ENCODE assay signal across 9 cellular contexts in the genomic region with DNA sequence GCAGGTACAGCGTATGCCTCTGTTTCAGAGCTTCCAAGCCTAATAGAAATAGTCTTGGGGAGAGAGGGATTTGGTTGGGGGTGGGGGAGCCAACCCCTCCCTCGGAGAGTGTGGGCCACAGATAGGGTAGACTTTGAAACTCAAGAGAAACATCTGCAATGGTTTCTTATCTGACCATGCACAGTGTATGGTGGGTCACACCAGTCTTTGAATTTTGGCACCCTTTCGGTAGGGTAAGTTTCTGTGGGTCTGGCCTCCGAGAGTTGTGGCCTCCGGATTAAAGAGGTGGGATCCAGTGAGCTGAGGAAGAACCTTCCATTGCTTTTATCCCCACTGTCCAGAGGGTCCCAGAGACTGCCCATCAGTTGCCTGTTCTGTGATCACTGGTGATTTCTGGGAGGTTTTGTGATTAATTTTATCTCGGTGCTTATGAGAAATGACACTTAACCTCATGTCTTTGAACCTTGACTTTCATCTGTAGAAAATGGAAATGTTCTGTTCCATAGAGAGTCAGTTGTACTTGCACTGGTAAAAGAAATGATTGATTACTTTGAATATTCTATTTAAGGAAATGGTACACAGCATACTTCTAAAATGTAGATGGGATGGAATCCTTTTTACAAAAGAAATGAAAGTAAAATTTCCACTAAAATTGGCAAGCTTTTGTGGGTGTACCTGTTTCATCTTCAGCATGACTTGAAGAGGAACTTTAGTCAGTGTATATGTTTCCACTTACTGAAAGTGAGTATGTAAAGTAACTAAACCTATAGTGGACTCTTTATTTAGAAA.
A peak's percentile ranks its signal among the peaks of the same experiment; 100 is the strongest.
DNase-seq lines count a peak whose midpoint lies in the region; ATAC-seq and TF ChIP-seq lines count a peak whose summit lies in the region.
"Had no signal": no experiment of that assay in that cellular context is flagged by ENCODE, and none has a peak within 500 bp of the region (broad histone marks: within the 10 kb centered on the region; RNA-seq: fewer than 3 reads in every experiment).

No MANE protein-coding gene starts in this region.

- no peak overlapping the region for H3K4me2 ChIP-seq in PC-3 (ENCODE audit: low read length)

- intact Hi-C loops in CD4-positive, alpha-beta T cell (cut with DNase I, micrococcal nuclease): loop anchor here in 1 of 2 experiments (2.0 to 5.0 kb wide), 2 partner anchors 14 to 38 kb away; no protein-coding TSS in a partner anchor
- intact Hi-C loops in PC-3 (cut with micrococcal nuclease): no loop called here

- peak overlapping the region; percentile 75 for H3K4me3 Mint-ChIP-seq in CD4-positive, alpha-beta T cell
- H3K4me3 Mint-ChIP-seq in activated T-cell treated with anti-CD3 and anti-CD28 coated beads, Interleukin-2, amount 50 U/mL, for 72 hours: peak overlapping the region; percentile 82 to 97

- peak overlapping the region; percentile 91 for H3K27ac Mint-ChIP-seq in CD4-positive, alpha-beta T cell
- peak overlapping the region; percentile 100 for H3K27ac Mint-ChIP-seq in activated T-cell treated with anti-CD3 and anti-CD28 coated beads, Interleukin-2, amount 50 U/mL, for 72 hours

- H3K4me1 ChIP-seq in PC-3 (ENCODE audit: insufficient read depth, low read length): no peaks in the 10 kb centered on the region

- peak overlapping the region; percentile 39 for H3K27ac ChIP-seq in CD4-positive, alpha-beta T cell (ENCODE audit: low read depth, low read length)
- no peak overlapping the region for H3K27ac ChIP-seq in PC-3 (ENCODE audit: low read length)

- H3K4me3 ChIP-seq in H7 (ENCODE audit: insufficient read depth, low read depth, low read length) (no peak overlapping the region), PC-3 (ENCODE audit: low read length) (no peak overlapping the region)

- no peak overlapping the region for H3K9ac ChIP-seq in PC-3 (ENCODE audit: low read length)

- no peak overlapping the region for H2AFZ ChIP-seq in PC-3 (ENCODE audit: low read length)

- H3K27me3 Mint-ChIP-seq in CD4-positive, alpha-beta T cell: no peaks in the 10 kb centered on the region
- no peaks in the 10 kb centered on the region for H3K27me3 Mint-ChIP-seq in activated T-cell treated with anti-CD3 and anti-CD28 coated beads, Interleukin-2, amount 50 U/mL, for 72 hours (ENCODE audit: low read depth)

- ATAC-seq in CD4-positive, alpha-beta T cell (ENCODE audit: poor library complexity): peak; percentile 21
- ATAC-seq in GM19351 (IDR thresholded peaks at IDR 0.05; ENCODE audit: unreplicated experiment) (peak; percentile 66), HG03159 (IDR thresholded peaks at IDR 0.05; ENCODE audit: unreplicated experiment) (peak; percentile 38), PC-3 (no peak)
- peak; percentile 67 to 77 for ATAC-seq in activated T-cell treated with anti-CD3 and anti-CD28 coated beads, Interleukin-2, amount 50 U/mL, for 72 hours (replicated peaks in 1 of 2)
- ATAC-seq: SK-N-SH treated with all-trans-retinoic acid at 6 μM for 48 hours had no signal

- no peaks in the 10 kb centered on the region for H3K79me2 ChIP-seq in PC-3 (ENCODE audit: low read length)

- DNase-seq in CD4-positive, alpha-beta T cell: no peak
- DNase-seq in activated T-cell treated with anti-CD3 and anti-CD28 coated beads, Interleukin-2, amount 50 U/mL, for 72 hours: no peak
- no peak for DNase-seq in H7
- no peak for DNase-seq in Ammon's horn (ENCODE audit: low spot score)
- DNase-seq in GM10266 (ENCODE audit: extremely low spot score): no peak
- DNase-seq in PC-3: no peak

- POLR2A ChIA-PET in CD4-positive, alpha-beta T cell (lab: Charles Lee): interaction anchor here (1.0 to 4.3 kb wide), 4 partner anchors 32 to 99 kb away, joined by 4 to 21 read pairs (median 7); a partner anchor contains a TSS
- POLR2A ChIA-PET in PC-3 (lab: Charles Lee; ENCODE audit: unreplicated experiment): no interaction called here

- TF ChIP-seq CTCF in CD4-positive, alpha-beta T cell (IDR thresholded peaks at IDR 0.05): no peak
- TF ChIP-seq CTCF in GM10266 (IDR thresholded peaks at IDR 0.05; ENCODE audit: control insufficient read depth, insufficient read depth, low read depth, missing control alignments): no peak
- no peak for TF ChIP-seq CTCF in PC-3 (conservative IDR thresholded peaks at IDR 0.05; ENCODE audit: low read depth, low read length)

- no peaks in the 10 kb centered on the region for H3K9me3 Mint-ChIP-seq in CD4-positive, alpha-beta T cell
- H3K9me3 Mint-ChIP-seq in activated T-cell treated with anti-CD3 and anti-CD28 coated beads, Interleukin-2, amount 50 U/mL, for 72 hours: peaks cover 1 to 6% of the 10 kb centered on the region in 2 donors

- CTCF ChIA-PET in CD4-positive, alpha-beta T cell (lab: Charles Lee): no interaction called here
- CTCF ChIA-PET in PC-3 (lab: Charles Lee): no interaction called here

- no peaks in the 10 kb centered on the region for H4K20me1 ChIP-seq in PC-3 (ENCODE audit: low read length)

- no peaks in the 10 kb centered on the region for H3F3A ChIP-seq in PC-3 (ENCODE audit: low read length, unreplicated experiment)

- H3K27me3 ChIP-seq in CD4-positive, alpha-beta T cell (ENCODE audit: control insufficient read depth, insufficient read depth, low read length): no peaks in the 10 kb centered on the region
- H3K27me3 ChIP-seq in H7 (ENCODE audit: control insufficient read depth, insufficient read depth, low read length) (no peaks in the 10 kb centered on the region), PC-3 (ENCODE audit: low read length) (no peaks in the 10 kb centered on the region)

- no peaks in the 10 kb centered on the region for H3K9me2 ChIP-seq in PC-3 (replicated peaks; ENCODE audit: low read length)

- no TSS peak for BruUV-seq in PC-3 (replicated peaks; lab: Mats Ljungman, UMichigan)

- H3K36me3 ChIP-seq in H7 (replicated peaks; ENCODE audit: control insufficient read depth, insufficient read depth, low read length) (no peaks in the 10 kb centered on the region), PC-3 (ENCODE audit: low read depth, low read length) (no peaks in the 10 kb centered on the region)

- H3K36me3 Mint-ChIP-seq in CD4-positive, alpha-beta T cell (ENCODE audit: low read depth): peaks cover 29% of the 10 kb centered on the region
- peaks cover 7 to 22% of the 10 kb centered on the region in 2 donors for H3K36me3 Mint-ChIP-seq in activated T-cell treated with anti-CD3 and anti-CD28 coated beads, Interleukin-2, amount 50 U/mL, for 72 hours (ENCODE audit: insufficient read depth in 2 of 2)

- H3K9me3 ChIP-seq in CD4-positive, alpha-beta T cell (ENCODE audit: control insufficient read depth, low read length): no peaks in the 10 kb centered on the region
- no peaks in the 10 kb centered on the region for H3K9me3 ChIP-seq in PC-3 (ENCODE audit: low read length)

- H3K4me1 Mint-ChIP-seq in CD4-positive, alpha-beta T cell (ENCODE audit: low read depth): peaks cover 92% of the 10 kb centered on the region
- peaks cover 99% of the 10 kb centered on the region for H3K4me1 Mint-ChIP-seq in activated T-cell treated with anti-CD3 and anti-CD28 coated beads, Interleukin-2, amount 50 U/mL, for 72 hours (ENCODE audit: low read depth)
